14 cellular contexts compared by ENCODE assay signal in the genomic region with DNA sequence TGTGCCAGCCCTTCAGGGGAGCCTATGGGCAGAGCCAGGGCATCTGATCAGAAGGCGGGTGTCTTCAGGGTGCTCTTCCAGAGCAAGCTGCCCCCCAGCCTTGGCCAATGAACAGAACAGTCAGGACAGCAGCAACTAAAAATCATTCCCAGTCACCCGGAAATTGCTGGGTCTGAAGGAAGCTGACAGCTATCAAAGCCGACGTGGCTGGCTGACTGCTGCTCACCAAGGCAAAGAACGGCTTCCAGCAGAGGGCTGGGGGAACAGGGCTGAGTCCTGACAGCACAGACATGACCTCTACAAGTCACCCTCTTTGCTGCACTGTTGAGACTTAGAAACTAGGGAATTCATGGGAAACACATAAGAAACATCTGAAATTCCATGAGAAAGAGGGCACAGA.
"Had no signal": no experiment of that assay in that cellular context is flagged by ENCODE, and none has a peak within 500 bp of the region (broad histone marks: within the 10 kb centered on the region; RNA-seq: fewer than 3 reads in every experiment).

No MANE protein-coding gene starts in this region.

- H3K27me3 Mint-ChIP-seq: activated naive CD8-positive, alpha-beta T cell treated with anti-CD3 and anti-CD28 coated beads, Interleukin-2, amount 10 ng/mL, durations not matched to agents 7 days and 5 days; stimulated activated naive CD8-positive, alpha-beta T cell treated with anti-CD3 and anti-CD28 coated beads, Interleukin-15, amount 100 ng/mL, for 72 hours had no signal

- H3K27ac Mint-ChIP-seq: activated CD4-positive, alpha-beta memory T cell treated with anti-CD3 and anti-CD28 coated beads for 36 hours; activated naive CD8-positive, alpha-beta T cell treated with anti-CD3 and anti-CD28 coated beads, Interleukin-2, amount 10 ng/mL, durations not matched to agents 7 days and 5 days; mesothelial cell of epicardium; naive thymus-derived CD4-positive, alpha-beta T cell; stimulated activated naive CD8-positive, alpha-beta T cell treated with anti-CD3 and anti-CD28 coated beads, Interleukin-15, amount 100 ng/mL, for 72 hours had no signal

- H3K4me3 ChIP-seq: heart right ventricle, thoracic aorta, uterus had no signal

- H3K4me3 Mint-ChIP-seq: activated CD4-positive, alpha-beta memory T cell treated with anti-CD3 and anti-CD28 coated beads for 36 hours; activated naive CD8-positive, alpha-beta T cell treated with anti-CD3 and anti-CD28 coated beads, Interleukin-2, amount 10 ng/mL, durations not matched to agents 7 days and 5 days; mesothelial cell of epicardium; naive thymus-derived CD4-positive, alpha-beta T cell; stimulated activated naive CD8-positive, alpha-beta T cell treated with anti-CD3 and anti-CD28 coated beads, Interleukin-15, amount 100 ng/mL, for 72 hours had no signal

- H3K27ac ChIP-seq: heart right ventricle, thoracic aorta, uterus had no signal

- DNase-seq: activated CD4-positive, alpha-beta memory T cell treated with anti-CD3 and anti-CD28 coated beads for 36 hours; activated gamma-delta T cell; activated naive CD8-positive, alpha-beta T cell treated with anti-CD3 and anti-CD28 coated beads, Interleukin-2, amount 10 ng/mL, durations not matched to agents 7 days and 5 days; activated T-cell treated with anti-CD3 and anti-CD28 coated beads, Interleukin-2, amount 50 U/mL, for 48 hours; anterior cingulate cortex; heart right ventricle; islet precursor cell; naive thymus-derived CD4-positive, alpha-beta T cell; stimulated activated CD4-positive, alpha-beta T cell treated with anti-CD3 and anti-CD28 coated beads, Interleukin-4, amount 100 ng/mL, for 1 hour; stimulated activated naive CD8-positive, alpha-beta T cell treated with anti-CD3 and anti-CD28 coated beads, Interleukin-15, amount 100 ng/mL, for 72 hours; T-helper 9 cell; uterus had no signal

- H3K4me1 Mint-ChIP-seq: activated naive CD8-positive, alpha-beta T cell treated with anti-CD3 and anti-CD28 coated beads, Interleukin-2, amount 10 ng/mL, durations not matched to agents 7 days and 5 days; mesothelial cell of epicardium; naive thymus-derived CD4-positive, alpha-beta T cell; stimulated activated naive CD8-positive, alpha-beta T cell treated with anti-CD3 and anti-CD28 coated beads, Interleukin-15, amount 100 ng/mL, for 72 hours had no signal

- ATAC-seq: heart right ventricle; naive thymus-derived CD4-positive, alpha-beta T cell; stimulated activated naive CD8-positive, alpha-beta T cell treated with anti-CD3 and anti-CD28 coated beads, Interleukin-15, amount 100 ng/mL, for 72 hours had no signal

- H3K9me3 ChIP-seq: thoracic aorta, uterus had no signal

- H3K36me3 Mint-ChIP-seq: activated CD4-positive, alpha-beta memory T cell treated with anti-CD3 and anti-CD28 coated beads for 36 hours; activated naive CD8-positive, alpha-beta T cell treated with anti-CD3 and anti-CD28 coated beads, Interleukin-2, amount 10 ng/mL, durations not matched to agents 7 days and 5 days; mesothelial cell of epicardium; naive thymus-derived CD4-positive, alpha-beta T cell had no signal

- H3K9me3 Mint-ChIP-seq: activated CD4-positive, alpha-beta memory T cell treated with anti-CD3 and anti-CD28 coated beads for 36 hours; activated naive CD8-positive, alpha-beta T cell treated with anti-CD3 and anti-CD28 coated beads, Interleukin-2, amount 10 ng/mL, durations not matched to agents 7 days and 5 days; stimulated activated naive CD8-positive, alpha-beta T cell treated with anti-CD3 and anti-CD28 coated beads, Interleukin-15, amount 100 ng/mL, for 72 hours had no signal

- H3K4me1 ChIP-seq: heart right ventricle, uterus had no signal

- H3K36me3 ChIP-seq: heart right ventricle, thoracic aorta, uterus had no signal

- H3K27me3 ChIP-seq: heart right ventricle, uterus had no signal
